17 cellular contexts compared by ENCODE assay signal in the genomic region with DNA sequence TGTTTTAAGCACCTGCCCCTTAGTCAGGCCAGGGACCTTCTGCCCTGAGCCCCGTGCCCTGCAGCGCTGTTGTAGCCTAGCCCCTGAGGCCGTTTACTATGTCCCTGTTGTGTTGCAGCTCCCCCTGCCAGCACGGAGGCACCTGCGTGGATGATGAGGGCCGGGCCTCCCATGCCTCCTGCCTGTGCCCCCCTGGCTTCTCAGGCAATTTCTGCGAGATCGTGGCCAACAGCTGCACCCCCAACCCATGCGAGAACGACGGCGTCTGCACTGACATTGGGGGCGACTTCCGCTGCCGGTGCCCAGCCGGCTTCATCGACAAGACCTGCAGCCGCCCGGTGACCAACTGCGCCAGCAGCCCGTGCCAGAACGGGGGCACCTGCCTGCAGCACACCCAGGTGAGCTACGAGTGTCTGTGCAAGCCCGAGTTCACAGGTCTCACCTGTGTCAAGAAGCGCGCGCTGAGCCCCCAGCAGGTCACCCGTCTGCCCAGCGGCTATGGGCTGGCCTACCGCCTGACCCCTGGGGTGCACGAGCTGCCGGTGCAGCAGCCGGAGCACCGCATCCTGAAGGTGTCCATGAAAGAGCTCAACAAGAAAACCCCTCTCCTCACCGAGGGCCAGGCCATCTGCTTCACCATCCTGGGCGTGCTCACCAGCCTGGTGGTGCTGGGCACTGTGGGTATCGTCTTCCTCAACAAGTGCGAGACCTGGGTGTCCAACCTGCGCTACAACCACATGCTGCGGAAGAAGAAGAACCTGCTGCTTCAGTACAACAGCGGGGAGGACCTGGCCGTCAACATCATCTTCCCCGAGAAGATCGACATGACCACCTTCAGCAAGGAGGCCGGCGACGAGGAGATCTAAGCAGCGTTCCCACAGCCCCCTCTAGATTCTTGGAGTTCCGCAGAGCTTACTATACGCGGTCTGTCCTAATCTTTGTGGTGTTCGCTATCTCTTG. TPM values are rescaled to one million over a fixed set of nuclear protein-coding genes. Genes with fewer than 3 reads are reported as not detected.
"Had no signal": no experiment of that assay in that cellular context is flagged by ENCODE, and none has a peak within 500 bp of the region (broad histone marks: within the 10 kb centered on the region; RNA-seq: fewer than 3 reads in every experiment).

No MANE protein-coding gene starts in this region.

- ATAC-seq: activated naive CD4-positive, alpha-beta T cell treated with anti-CD3 and anti-CD28 coated beads, Interleukin-2, amount 50 U/mL, for 72 hours; activated T-cell treated with anti-CD3 and anti-CD28 coated beads, Interleukin-2, amount 50 U/mL, for 4 hours; body of pancreas; foreskin keratinocyte; lower lobe of right lung had no signal

- H3K79me2 ChIP-seq: parathyroid adenoma had no signal

- H3K9me3 Mint-ChIP-seq: activated CD4-positive, alpha-beta memory T cell treated with anti-CD3 and anti-CD28 coated beads, Interleukin-2, amount 10 ng/mL, durations not matched to agents 7 days and 5 days; activated naive CD4-positive, alpha-beta T cell treated with anti-CD3 and anti-CD28 coated beads, Interleukin-2, amount 50 U/mL, for 72 hours; activated T-cell treated with anti-CD3 and anti-CD28 coated beads, Interleukin-2, amount 50 U/mL, for 4 hours; stimulated activated naive CD8-positive, alpha-beta T cell treated with anti-CD3 and anti-CD28 coated beads, Interleukin-15, Interleukin-2, amounts not matched to agents 100 ng/mL and 50 ng/mL, for 24 hours had no signal

- H3K4me1 ChIP-seq: body of pancreas, foreskin keratinocyte, lower lobe of right lung, parathyroid adenoma had no signal

- H3K27ac ChIP-seq: body of pancreas, coronary artery, foreskin keratinocyte, lower lobe of right lung, parathyroid adenoma, suprapubic skin had no signal

- H3K9ac ChIP-seq: parathyroid adenoma had no signal

- H2AFZ ChIP-seq: parathyroid adenoma had no signal

- H3K36me3 ChIP-seq: lower lobe of right lung, suprapubic skin had no signal

- H3K4me1 Mint-ChIP-seq: activated CD4-positive, alpha-beta memory T cell treated with anti-CD3 and anti-CD28 coated beads, Interleukin-2, amount 10 ng/mL, durations not matched to agents 7 days and 5 days had no signal

- H3K27ac Mint-ChIP-seq: activated CD4-positive, alpha-beta memory T cell treated with anti-CD3 and anti-CD28 coated beads, Interleukin-2, amount 10 ng/mL, durations not matched to agents 7 days and 5 days; activated naive CD4-positive, alpha-beta T cell treated with anti-CD3 and anti-CD28 coated beads, Interleukin-2, amount 50 U/mL, for 72 hours; stimulated activated naive CD8-positive, alpha-beta T cell treated with anti-CD3 and anti-CD28 coated beads, Interleukin-15, Interleukin-2, amounts not matched to agents 100 ng/mL and 50 ng/mL, for 24 hours had no signal

- DNase-seq: activated CD4-positive, alpha-beta memory T cell treated with anti-CD3 and anti-CD28 coated beads, Interleukin-2, amount 10 ng/mL, durations not matched to agents 7 days and 5 days; activated CD4-positive, alpha-beta T cell treated with anti-CD3 and anti-CD28 coated beads for 4 hours; activated gamma-delta T cell; activated T-cell treated with anti-CD3 and anti-CD28 coated beads, Interleukin-2, amount 50 U/mL, for 4 hours; amniotic stem cell; body of pancreas; central memory CD4-positive, alpha-beta T cell; effector CD8-positive, alpha-beta T cell; foreskin keratinocyte; lower lobe of right lung; trophoblast cell had no signal

- H3K4me3 ChIP-seq: body of pancreas, coronary artery, lower lobe of right lung, smooth muscle cell, suprapubic skin had no signal

- H3K4me3 Mint-ChIP-seq: activated CD4-positive, alpha-beta memory T cell treated with anti-CD3 and anti-CD28 coated beads, Interleukin-2, amount 10 ng/mL, durations not matched to agents 7 days and 5 days; activated T-cell treated with anti-CD3 and anti-CD28 coated beads, Interleukin-2, amount 50 U/mL, for 4 hours; stimulated activated naive CD8-positive, alpha-beta T cell treated with anti-CD3 and anti-CD28 coated beads, Interleukin-15, Interleukin-2, amounts not matched to agents 100 ng/mL and 50 ng/mL, for 24 hours had no signal

- H3K36me3 Mint-ChIP-seq: activated naive CD4-positive, alpha-beta T cell treated with anti-CD3 and anti-CD28 coated beads, Interleukin-2, amount 50 U/mL, for 72 hours had no signal

- H3K4me2 ChIP-seq: smooth muscle cell had no signal

RNA-seq across cellular contexts. Expression of a gene that starts 7.6 kb away (rescaled TPM):
- total RNA-seq: activated CD4-positive, alpha-beta memory T cell treated with anti-CD3 and anti-CD28 coated beads, Interleukin-2, amount 10 ng/mL, durations not matched to agents 7 days and 5 days; activated naive CD4-positive, alpha-beta T cell treated with anti-CD3 and anti-CD28 coated beads, Interleukin-2, amount 50 U/mL, for 72 hours; foreskin keratinocyte; lower lobe of right lung; suprapubic skin had no signal
- polyA plus RNA-seq: foreskin keratinocyte had no signal
